ENCODE assay signal across 8 cellular contexts in the genomic region with DNA sequence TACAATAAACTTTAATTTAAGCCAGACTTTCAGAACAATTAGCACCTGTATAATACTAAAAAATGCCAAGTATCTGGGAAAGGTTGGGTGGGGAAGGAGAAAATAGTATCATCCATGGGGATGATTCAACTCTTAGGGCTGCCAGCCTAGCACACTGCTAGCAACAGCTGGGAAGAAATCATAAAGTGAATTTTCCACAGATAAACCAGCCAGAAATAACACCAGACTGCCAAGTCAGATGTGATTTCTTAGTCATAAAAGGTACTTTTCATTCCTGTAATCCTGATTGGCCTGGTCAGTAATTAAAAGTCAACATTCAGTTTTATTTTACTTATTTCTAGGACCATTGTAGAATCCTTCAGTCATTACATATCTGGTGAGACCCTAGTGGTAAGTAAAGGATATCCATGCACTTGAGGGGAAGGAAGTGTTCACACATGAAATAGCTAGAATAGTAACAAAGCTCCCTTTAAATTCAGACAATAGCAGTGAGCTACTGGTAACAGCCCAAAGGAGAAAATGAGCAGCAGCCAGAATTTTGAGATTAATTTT. TPM values are rescaled to one million over a fixed set of nuclear protein-coding genes. Genes with fewer than 3 reads are reported as not detected.
DNase-seq lines count a peak whose midpoint lies in the region; ATAC-seq and TF ChIP-seq lines count a peak whose summit lies in the region.

No MANE protein-coding gene starts in this region.

- H3K27ac ChIP-seq in heart left ventricle (peak overlapping the region in 11 of 12 donors; percentile 4 to 92 (median 66)), tibial nerve (peak overlapping the region; percentile 5 to 85 (median 57))

- intact Hi-C loops in heart left ventricle (cut with DNase I) (loop anchor here in 3 of 10 donors (5.0 kb wide), 1 partner anchor 44 kb away; no protein-coding TSS in a partner anchor), Right ventricle myocardium superior (cut with DNase I) (no loop called here), left cardiac atrium (cut with DNase I) (no loop called here)

- ATAC-seq in heart left ventricle, result peak in 3 of 4 donors; percentile 49 to 71 (median 60)
- ATAC-seq in Right ventricle myocardium superior (ENCODE audit: poor library complexity), result no peak
- peak; percentile 35 to 82 for ATAC-seq in left cardiac atrium
- no peak for ATAC-seq in GM18873 (IDR thresholded peaks at IDR 0.05; ENCODE audit: low FRiP score, unreplicated experiment)

- TF ChIP-seq POLR2A in heart left ventricle (IDR thresholded peaks at IDR 0.05), result no peak
- TF ChIP-seq POLR2A in tibial nerve (IDR thresholded peaks at IDR 0.05), result no peak

- no peaks in the 10 kb centered on the region for H3K9me3 ChIP-seq in heart left ventricle
- no peaks in the 10 kb centered on the region for H3K9me3 ChIP-seq in tibial nerve

- no peak for DNase-seq in heart left ventricle
- no peak for DNase-seq in Right ventricle myocardium superior
- DNase-seq in SW480 (ENCODE audit: low spot score), result peak; percentile 78
- no peak for DNase-seq in left cardiac atrium
- no peak for DNase-seq in tibial nerve (ENCODE audit: low spot score in 2 of 2)
- DNase-seq in stimulated activated CD4-positive, alpha-beta T cell treated with anti-CD3 and anti-CD28 coated beads, Interleukin-4, amount 100 ng/mL, for 24 hours, result no peak
- DNase-seq in cerebellar nuclear complex (lab: John Stamatoyannopoulos, UW), result no peak

- no peak overlapping the region for H3K4me3 ChIP-seq in heart left ventricle
- H3K4me3 ChIP-seq in tibial nerve, result no peak overlapping the region

- H3K4me1 ChIP-seq in heart left ventricle (peaks cover 0 to 86% (median 48%) of the 10 kb centered on the region in 12 donors), tibial nerve (peaks cover 0 to 91% (median 52%) of the 10 kb centered on the region in 4 donors)

- H3K36me3 ChIP-seq in heart left ventricle (no peaks in the 10 kb centered on the region), tibial nerve (no peaks in the 10 kb centered on the region)

- TF ChIP-seq CTCF in heart left ventricle (IDR thresholded peaks at IDR 0.05) (peak in 2 of 12 donors; percentile 12 to 22), tibial nerve (IDR thresholded peaks at IDR 0.05) (peak in 1 of 5 experiments; percentile 21)

- peak in 1 of 2 donors; percentile 30 for TF ChIP-seq EP300 in tibial nerve (IDR thresholded peaks at IDR 0.05)

- H3K27me3 ChIP-seq in heart left ventricle (no peaks in the 10 kb centered on the region), tibial nerve (no peaks in the 10 kb centered on the region)

RNA-seq across cellular contexts. Expression of a gene that starts 59.4 kb away (rescaled TPM):
- 100 to 1,000 TPM in 2 of 9 donors, 10 to 100 TPM in 7; 65.8 to 136 (median 82.3) TPM for total RNA-seq in heart left ventricle
- polyA plus RNA-seq in heart left ventricle, result 10 to 100 TPM; 21.3 to 38.1 TPM
- 75.7 TPM for total RNA-seq in Right ventricle myocardium superior
- 10 to 100 TPM; 59.8 to 65.2 TPM for total RNA-seq in left cardiac atrium
- 10 to 100 TPM; 33.7 to 86.3 (median 49.2) TPM for total RNA-seq in tibial nerve

Comparison
In these comparisons a context has a peak if more than half of its experiments do, and no peak if none do; other contexts are left out.
1. ATAC-seq: peak in heart left ventricle (3 of 4) and left cardiac atrium (2 of 2); none in Right ventricle myocardium superior (single experiment) and GM18873 (single experiment).